Comparison of ENCODE assay signal across 14 cellular contexts in the genomic region with DNA sequence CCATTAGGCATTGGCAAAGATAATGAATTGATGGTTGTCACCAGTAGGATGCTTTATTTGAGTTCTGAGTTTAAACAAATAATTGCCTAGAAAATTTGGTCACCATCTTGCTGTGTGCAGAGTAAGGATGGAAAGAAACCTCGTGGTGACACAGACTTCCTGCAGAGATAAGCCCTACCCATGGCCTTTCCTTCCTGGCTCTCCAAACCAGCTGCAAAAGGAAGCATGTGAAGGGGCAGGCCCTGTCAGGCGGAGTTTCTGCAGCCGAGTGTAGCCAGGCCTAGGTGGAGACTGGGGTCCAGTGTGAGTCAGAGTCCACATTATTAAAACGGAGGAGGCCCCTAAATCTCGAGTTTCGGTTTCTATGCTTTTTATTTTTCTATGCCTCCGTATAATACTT.
DNase-seq lines count a peak whose midpoint lies in the region; ATAC-seq and TF ChIP-seq lines count a peak whose summit lies in the region.
"Had no signal": no experiment of that assay in that cellular context is flagged by ENCODE, and none has a peak within 500 bp of the region (broad histone marks: within the 10 kb centered on the region; RNA-seq: fewer than 3 reads in every experiment).

No MANE protein-coding gene starts in this region.

- no peak for TF ChIP-seq POLR2A in spleen (IDR thresholded peaks at IDR 0.05)

- peaks cover 6 to 99% (median 48%) of the 10 kb centered on the region in 6 donors for H3K36me3 ChIP-seq in spleen

- H3K27me3 Mint-ChIP-seq in activated naive CD4-positive, alpha-beta T cell treated with anti-CD3 and anti-CD28 coated beads, Interleukin-2, amount 10 ng/mL, durations not matched to agents 7 days and 5 days = no peaks in the 10 kb centered on the region
- H3K27me3 Mint-ChIP-seq in activated CD4-positive, alpha-beta memory T cell treated with anti-CD3 and anti-CD28 coated beads, Interleukin-2, amount 10 ng/mL, durations not matched to agents 7 days and 5 days = no peaks in the 10 kb centered on the region
- H3K27me3 Mint-ChIP-seq: activated B cell treated with CpG ODN at 0.5 μM for 24 hours had no signal

- POLR2A ChIA-PET in activated CD4-positive, alpha-beta memory T cell treated with anti-CD3 and anti-CD28 coated beads, Interleukin-2, amount 10 ng/mL, durations not matched to agents 7 days and 5 days (lab: Charles Lee) = interaction anchor here (0.6 to 2.0 kb wide), 11 partner anchors 10 to 373 kb away, joined by 3 to 9 read pairs (median 3); partner anchors contain the start of gene TNRC6B

- H3K4me1 ChIP-seq in spleen = peaks cover 8 to 72% (median 45%) of the 10 kb centered on the region in 6 donors

- no peak for DNase-seq in activated naive CD4-positive, alpha-beta T cell treated with anti-CD3 and anti-CD28 coated beads, Interleukin-2, amount 10 ng/mL, durations not matched to agents 7 days and 5 days
- DNase-seq in activated naive CD4-positive, alpha-beta T cell treated with anti-CD3 and anti-CD28 coated beads, Interleukin-2, amount 50 U/mL, for 72 hours (ENCODE audit: low spot score in 2 of 2) = no peak
- peak; percentile 28 for DNase-seq in activated CD4-positive, alpha-beta memory T cell treated with anti-CD3 and anti-CD28 coated beads, Interleukin-2, amount 10 ng/mL, durations not matched to agents 7 days and 5 days
- DNase-seq in left ventricle myocardium superior (no peak), spleen (peak; percentile 76), retina (no peak), DMS 273 (lab: John Stamatoyannopoulos, UW; ENCODE audit: unreplicated experiment) (no peak), NK-92 (lab: John Stamatoyannopoulos, UW; ENCODE audit: unreplicated experiment) (no peak)
- DNase-seq: activated B cell treated with CpG ODN at 0.5 μM for 24 hours; activated naive CD4-positive, alpha-beta T cell; colonic mucosa; MM.1S; NCI-H446; trophoblast cell had no signal

- ATAC-seq in activated naive CD4-positive, alpha-beta T cell treated with anti-CD3 and anti-CD28 coated beads, Interleukin-2, amount 50 U/mL, for 72 hours = no peak
- ATAC-seq in left ventricle myocardium superior = peak; percentile 69

- H3K27ac ChIP-seq in spleen = peak overlapping the region; percentile 16 to 70 (median 50)
- H3K27ac ChIP-seq: colonic mucosa had no signal

- peaks cover 53% of the 10 kb centered on the region for H3K4me1 Mint-ChIP-seq in activated naive CD4-positive, alpha-beta T cell treated with anti-CD3 and anti-CD28 coated beads, Interleukin-2, amount 10 ng/mL, durations not matched to agents 7 days and 5 days
- H3K4me1 Mint-ChIP-seq in activated CD4-positive, alpha-beta memory T cell treated with anti-CD3 and anti-CD28 coated beads, Interleukin-2, amount 10 ng/mL, durations not matched to agents 7 days and 5 days = peaks cover 59% of the 10 kb centered on the region

- no peak overlapping the region for H3K4me3 ChIP-seq in spleen
- H3K4me3 ChIP-seq: colonic mucosa had no signal

- H3K27ac Mint-ChIP-seq in activated naive CD4-positive, alpha-beta T cell treated with anti-CD3 and anti-CD28 coated beads, Interleukin-2, amount 10 ng/mL, durations not matched to agents 7 days and 5 days = peak overlapping the region; percentile 59
- H3K27ac Mint-ChIP-seq in activated naive CD4-positive, alpha-beta T cell treated with anti-CD3 and anti-CD28 coated beads, Interleukin-2, amount 50 U/mL, for 72 hours = peak overlapping the region in 1 of 2 donors; percentile 3
- peak overlapping the region; percentile 48 for H3K27ac Mint-ChIP-seq in activated CD4-positive, alpha-beta memory T cell treated with anti-CD3 and anti-CD28 coated beads, Interleukin-2, amount 10 ng/mL, durations not matched to agents 7 days and 5 days
- H3K27ac Mint-ChIP-seq: activated B cell treated with CpG ODN at 0.5 μM for 24 hours had no signal

- no peak for TF ChIP-seq CTCF in spleen (IDR thresholded peaks at IDR 0.05 in 8 of 11, conservative IDR thresholded peaks at IDR 0.05 in 3 of 11)

- no peaks in the 10 kb centered on the region for H3K9me3 ChIP-seq in spleen
- H3K9me3 ChIP-seq: colonic mucosa had no signal

- H3K27me3 ChIP-seq in spleen (replicated peaks in 1 of 7) = no peaks in the 10 kb centered on the region
- H3K27me3 ChIP-seq: colonic mucosa had no signal

- peaks cover 72% of the 10 kb centered on the region for H3K36me3 Mint-ChIP-seq in activated naive CD4-positive, alpha-beta T cell treated with anti-CD3 and anti-CD28 coated beads, Interleukin-2, amount 10 ng/mL, durations not matched to agents 7 days and 5 days
- peaks cover 34 to 49% of the 10 kb centered on the region in 2 donors for H3K36me3 Mint-ChIP-seq in activated naive CD4-positive, alpha-beta T cell treated with anti-CD3 and anti-CD28 coated beads, Interleukin-2, amount 50 U/mL, for 72 hours
- peaks cover 69% of the 10 kb centered on the region for H3K36me3 Mint-ChIP-seq in activated CD4-positive, alpha-beta memory T cell treated with anti-CD3 and anti-CD28 coated beads, Interleukin-2, amount 10 ng/mL, durations not matched to agents 7 days and 5 days (ENCODE audit: low read depth)

- intact Hi-C loops in left ventricle myocardium superior (cut with micrococcal nuclease) = no loop called here
- intact Hi-C loops in spleen (cut with DNase I; ENCODE audit: low total_unique reads) = no loop called here

- no peaks in the 10 kb centered on the region for H3K9me3 Mint-ChIP-seq in activated naive CD4-positive, alpha-beta T cell treated with anti-CD3 and anti-CD28 coated beads, Interleukin-2, amount 10 ng/mL, durations not matched to agents 7 days and 5 days
- peaks cover 7 to 15% of the 10 kb centered on the region in 2 donors for H3K9me3 Mint-ChIP-seq in activated naive CD4-positive, alpha-beta T cell treated with anti-CD3 and anti-CD28 coated beads, Interleukin-2, amount 50 U/mL, for 72 hours
- no peaks in the 10 kb centered on the region for H3K9me3 Mint-ChIP-seq in activated CD4-positive, alpha-beta memory T cell treated with anti-CD3 and anti-CD28 coated beads, Interleukin-2, amount 10 ng/mL, durations not matched to agents 7 days and 5 days
- H3K9me3 Mint-ChIP-seq: activated B cell treated with CpG ODN at 0.5 μM for 24 hours had no signal

- H3K4me3 Mint-ChIP-seq in activated naive CD4-positive, alpha-beta T cell treated with anti-CD3 and anti-CD28 coated beads, Interleukin-2, amount 10 ng/mL, durations not matched to agents 7 days and 5 days = no peak overlapping the region
- H3K4me3 Mint-ChIP-seq in activated CD4-positive, alpha-beta memory T cell treated with anti-CD3 and anti-CD28 coated beads, Interleukin-2, amount 10 ng/mL, durations not matched to agents 7 days and 5 days = no peak overlapping the region
- H3K4me3 Mint-ChIP-seq: activated B cell treated with CpG ODN at 0.5 μM for 24 hours had no signal

- 20 to 32% (median 27%) methylated on average over 7 of the region's 7 CpGs for WGBS in spleen, 5 donors

- CTCF ChIA-PET in activated naive CD4-positive, alpha-beta T cell treated with anti-CD3 and anti-CD28 coated beads, Interleukin-2, amount 10 ng/mL, durations not matched to agents 7 days and 5 days (lab: Charles Lee) = interaction anchor here (1.6 kb wide), 1 partner anchor 84 kb away, joined by 5 read pairs; no protein-coding TSS in a partner anchor
- CTCF ChIA-PET in activated CD4-positive, alpha-beta memory T cell treated with anti-CD3 and anti-CD28 coated beads, Interleukin-2, amount 10 ng/mL, durations not matched to agents 7 days and 5 days (lab: Charles Lee) = interaction anchor here (0.7 to 2.3 kb wide), 5 partner anchors 10 to 219 kb away, joined by 3 to 5 read pairs (median 4); no protein-coding TSS in a partner anchor

Comparison
In these comparisons a context has a peak if more than half of its experiments do, and no peak if none do; other contexts are left out.
1. DNase-seq: peak in activated CD4-positive, alpha-beta memory T cell treated with anti-CD3 and anti-CD28 coated beads, Interleukin-2, amount 10 ng/mL, durations not matched to agents 7 days and 5 days (single experiment) and spleen (single experiment); none in activated naive CD4-positive, alpha-beta T cell treated with anti-CD3 and anti-CD28 coated beads, Interleukin-2, amount 10 ng/mL, durations not matched to agents 7 days and 5 days (single experiment), activated naive CD4-positive, alpha-beta T cell treated with anti-CD3 and anti-CD28 coated beads, Interleukin-2, amount 50 U/mL, for 72 hours (0 of 2), left ventricle myocardium superior (single experiment), retina (single experiment), DMS 273 (single experiment) and NK-92 (single experiment).